ENCODE assay signal across 19 cellular contexts in the genomic region with DNA sequence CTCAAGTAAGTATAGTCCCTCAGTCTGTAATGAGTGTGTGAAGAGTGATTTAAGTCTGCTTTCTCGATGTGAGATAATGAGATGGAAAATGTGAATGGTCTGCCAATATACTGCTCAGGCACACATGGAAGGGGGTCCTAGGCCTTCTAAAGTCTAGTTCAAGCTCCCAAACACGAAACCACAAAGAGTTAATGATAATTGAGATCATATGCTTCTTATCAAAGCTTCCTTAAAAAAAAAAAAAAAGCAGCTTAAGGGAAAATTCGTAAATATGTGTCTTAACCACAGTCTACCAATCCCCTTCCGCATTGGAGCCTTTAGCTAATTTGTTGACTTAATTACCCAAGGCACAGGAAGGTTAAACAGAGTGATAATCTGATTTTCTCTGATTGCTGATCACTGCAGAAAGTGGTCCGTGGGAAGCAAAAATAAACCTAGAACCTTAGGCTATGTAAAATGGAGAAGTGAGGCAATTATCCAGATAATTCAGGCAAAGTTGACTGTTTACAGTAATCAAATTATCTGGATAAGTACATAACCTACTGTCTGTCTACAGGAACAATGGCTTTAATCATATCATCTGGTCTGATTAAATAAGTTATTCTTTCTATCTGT.
"Had no signal": no experiment of that assay in that cellular context is flagged by ENCODE, and none has a peak within 500 bp of the region (broad histone marks: within the 10 kb centered on the region; RNA-seq: fewer than 3 reads in every experiment).

No MANE protein-coding gene starts in this region.

- DNase-seq: activated CD4-positive, alpha-beta memory T cell treated with anti-CD3 and anti-CD28 coated beads for 36 hours; activated CD8-positive, alpha-beta memory T cell treated with anti-CD3 and anti-CD28 coated beads, Interleukin-2, amount 10 ng/mL, durations not matched to agents 7 days and 5 days; activated naive CD4-positive, alpha-beta T cell treated with anti-CD3 and anti-CD28 coated beads, Interleukin-2, amount 10 ng/mL, durations not matched to agents 7 days and 5 days; activated T-cell treated with anti-CD3 and anti-CD28 coated beads, Interleukin-2, amount 50 U/mL, for 1 hour; dermis blood vessel endothelial cell; left lung; natural killer cell; nucleus accumbens; right cardiac atrium; trophoblast cell; WERI-Rb-1 had no signal

- H3K4me1 Mint-ChIP-seq: activated CD8-positive, alpha-beta memory T cell treated with anti-CD3 and anti-CD28 coated beads, Interleukin-2, amount 10 ng/mL, durations not matched to agents 7 days and 5 days; activated naive CD4-positive, alpha-beta T cell treated with anti-CD3 and anti-CD28 coated beads, Interleukin-2, amount 10 ng/mL, durations not matched to agents 7 days and 5 days; natural killer cell had no signal

- FAIRE-seq: keratinocyte had no signal

- H3K36me3 Mint-ChIP-seq: activated CD4-positive, alpha-beta memory T cell treated with anti-CD3 and anti-CD28 coated beads for 36 hours; activated CD8-positive, alpha-beta memory T cell treated with anti-CD3 and anti-CD28 coated beads, Interleukin-2, amount 10 ng/mL, durations not matched to agents 7 days and 5 days; activated naive CD4-positive, alpha-beta T cell treated with anti-CD3 and anti-CD28 coated beads, Interleukin-2, amount 10 ng/mL, durations not matched to agents 7 days and 5 days; memory B cell; natural killer cell had no signal

- H3K36me3 ChIP-seq: ascending aorta, breast epithelium, left lung, suprapubic skin, WERI-Rb-1 had no signal

- H3K9me3 ChIP-seq: ascending aorta, breast epithelium, left lung, suprapubic skin had no signal

- H3K27me3 ChIP-seq: ascending aorta, breast epithelium, hepatocyte, left lung, suprapubic skin had no signal

- H3K4me1 ChIP-seq: ascending aorta, breast epithelium, left lung, suprapubic skin had no signal

- H3K27me3 Mint-ChIP-seq: activated CD4-positive, alpha-beta memory T cell treated with anti-CD3 and anti-CD28 coated beads for 36 hours; activated CD8-positive, alpha-beta memory T cell treated with anti-CD3 and anti-CD28 coated beads, Interleukin-2, amount 10 ng/mL, durations not matched to agents 7 days and 5 days; activated naive CD4-positive, alpha-beta T cell treated with anti-CD3 and anti-CD28 coated beads, Interleukin-2, amount 10 ng/mL, durations not matched to agents 7 days and 5 days; memory B cell; stimulated activated naive CD8-positive, alpha-beta T cell treated with anti-CD3 and anti-CD28 coated beads, Interleukin-15, Interleukin-2, amounts not matched to agents 100 ng/mL and 50 ng/mL, for 24 hours had no signal

- H3K4me3 Mint-ChIP-seq: activated CD4-positive, alpha-beta memory T cell treated with anti-CD3 and anti-CD28 coated beads for 36 hours; activated CD8-positive, alpha-beta memory T cell treated with anti-CD3 and anti-CD28 coated beads, Interleukin-2, amount 10 ng/mL, durations not matched to agents 7 days and 5 days; activated naive CD4-positive, alpha-beta T cell treated with anti-CD3 and anti-CD28 coated beads, Interleukin-2, amount 10 ng/mL, durations not matched to agents 7 days and 5 days; memory B cell; natural killer cell; stimulated activated naive CD8-positive, alpha-beta T cell treated with anti-CD3 and anti-CD28 coated beads, Interleukin-15, Interleukin-2, amounts not matched to agents 100 ng/mL and 50 ng/mL, for 24 hours had no signal

- H3K27ac Mint-ChIP-seq: activated CD4-positive, alpha-beta memory T cell treated with anti-CD3 and anti-CD28 coated beads for 36 hours; activated CD8-positive, alpha-beta memory T cell treated with anti-CD3 and anti-CD28 coated beads, Interleukin-2, amount 10 ng/mL, durations not matched to agents 7 days and 5 days; activated naive CD4-positive, alpha-beta T cell treated with anti-CD3 and anti-CD28 coated beads, Interleukin-2, amount 10 ng/mL, durations not matched to agents 7 days and 5 days; memory B cell; natural killer cell; stimulated activated naive CD8-positive, alpha-beta T cell treated with anti-CD3 and anti-CD28 coated beads, Interleukin-15, Interleukin-2, amounts not matched to agents 100 ng/mL and 50 ng/mL, for 24 hours had no signal

- H3K9me3 Mint-ChIP-seq: activated naive CD4-positive, alpha-beta T cell treated with anti-CD3 and anti-CD28 coated beads, Interleukin-2, amount 10 ng/mL, durations not matched to agents 7 days and 5 days; memory B cell; stimulated activated naive CD8-positive, alpha-beta T cell treated with anti-CD3 and anti-CD28 coated beads, Interleukin-15, Interleukin-2, amounts not matched to agents 100 ng/mL and 50 ng/mL, for 24 hours had no signal

- H3K27ac ChIP-seq: ascending aorta, breast epithelium, hepatocyte, left lung, skin epidermis, suprapubic skin, WERI-Rb-1 had no signal

- H3K4me3 ChIP-seq: ascending aorta, breast epithelium, hepatocyte, left lung, skin epidermis, suprapubic skin had no signal
